26 cellular contexts compared by ENCODE assay signal in genomic region chr20:43461894-43462293, GRCh38. TPM values are rescaled to one million over a fixed set of nuclear protein-coding genes. Genes with fewer than 3 reads are reported as not detected.
A peak's percentile ranks its signal among the peaks of the same experiment; 100 is the strongest.
DNase-seq lines count a peak whose midpoint lies in the region; ATAC-seq lines count a peak whose summit lies in the region.
"Had no signal": no experiment of that assay in that cellular context is flagged by ENCODE, and none has a peak within 500 bp of the region (broad histone marks: within the 10 kb centered on the region; RNA-seq: fewer than 3 reads in every experiment).

No MANE protein-coding gene starts in this region.

- H4K91ac ChIP-seq in mesenchymal stem cell (ENCODE audit: low read length), result no peak overlapping the region

- H3K4ac ChIP-seq in mesenchymal stem cell (ENCODE audit: low read depth in 1 of 2, low read length in 2 of 2), result no peak overlapping the region

- peaks cover 5% of the 10 kb centered on the region for H3K4me1 ChIP-seq in mesenchymal stem cell (ENCODE audit: control insufficient read depth, insufficient read depth, low read depth, low read length)

- 96% methylated on average over 2 of the region's 2 CpGs for WGBS in mesenchymal stem cell

- no peak overlapping the region for H4K8ac ChIP-seq in mesenchymal stem cell (ENCODE audit: low read length)

- no peak overlapping the region for H3K4me3 ChIP-seq in mesenchymal stem cell (ENCODE audit: insufficient read depth in 1 of 2, low read depth in 1 of 2, low read length in 2 of 2)
- H3K4me3 ChIP-seq: gastroesophageal sphincter, upper lobe of right lung had no signal

- peak overlapping the region; percentile 55 for H3K27ac Mint-ChIP-seq in activated naive CD4-positive, alpha-beta T cell treated with anti-CD3 and anti-CD28 coated beads, Interleukin-2, amount 50 U/mL, for 24 hours
- no peak overlapping the region for H3K27ac Mint-ChIP-seq in activated T-helper 1 cell treated with anti-CD3 and anti-CD28 coated beads, Interleukin-12 subunit alpha, Interleukin-12 subunit beta, Interleukin-2, Interleukin-4 antibody, amounts not matched to agents 30 ng/mL and 10 ng/mL and 1 ng/mL, durations not matched to agents 14 hours and 24 hours and 36 hours
- no peak overlapping the region for H3K27ac Mint-ChIP-seq in natural killer cell treated with Interleukin-12 subunit alpha and Interleukin-12 subunit beta and Interleukin-15 and Interleukin-18, amount 100 ng/mL, for 72 hours
- H3K27ac Mint-ChIP-seq: activated CD4-positive, alpha-beta T cell treated with anti-CD3 and anti-CD28 coated beads, Interleukin-2, amount 10 ng/mL, durations not matched to agents 24 days and 14 days; dendritic cell treated with granulocyte-macrophage colony-stimulating factor and Interleukin-4, amounts not matched to agents 40 ng/mL and 50 ng/mL, for 4 days had no signal

- H3K27ac ChIP-seq in mesenchymal stem cell (ENCODE audit: low read length, poor library complexity, severe bottlenecking), result no peak overlapping the region
- H3K27ac ChIP-seq: gastroesophageal sphincter, upper lobe of right lung had no signal

- no peak overlapping the region for H2BK5ac ChIP-seq in mesenchymal stem cell (ENCODE audit: low read depth, low read length, poor library complexity, severe bottlenecking)

- no peaks in the 10 kb centered on the region for H3K27me3 ChIP-seq in mesenchymal stem cell (ENCODE audit: control insufficient read depth in 1 of 2, insufficient read depth in 1 of 2, low read length in 2 of 2)
- H3K27me3 ChIP-seq: gastroesophageal sphincter, upper lobe of right lung had no signal

- no peak for ATAC-seq in natural killer cell treated with Interleukin-12 subunit alpha and Interleukin-12 subunit beta and Interleukin-15 and Interleukin-18, amount 100 ng/mL, for 72 hours
- ATAC-seq in HG03097 (IDR thresholded peaks at IDR 0.05; ENCODE audit: low FRiP score, unreplicated experiment), result no peak
- ATAC-seq: gastroesophageal sphincter, left ventricle myocardium superior, upper lobe of right lung had no signal

- no peaks in the 10 kb centered on the region for H3K9me3 ChIP-seq in mesenchymal stem cell (ENCODE audit: control insufficient read depth, low read length)
- H3K9me3 ChIP-seq: gastroesophageal sphincter, upper lobe of right lung had no signal

- H3K79me1 ChIP-seq in mesenchymal stem cell (replicated peaks; ENCODE audit: low read length, poor library complexity, severe bottlenecking), result peaks cover 14% of the 10 kb centered on the region

- no peak overlapping the region for H2BK12ac ChIP-seq in mesenchymal stem cell (ENCODE audit: low read length in 2 of 2)

- H2AFZ ChIP-seq in mesenchymal stem cell (ENCODE audit: low read depth, low read length), result no peak overlapping the region

- H3K9me3 Mint-ChIP-seq in activated naive CD4-positive, alpha-beta T cell treated with anti-CD3 and anti-CD28 coated beads, Interleukin-2, amount 50 U/mL, for 24 hours, result no peaks in the 10 kb centered on the region
- H3K9me3 Mint-ChIP-seq in activated T-helper 1 cell treated with anti-CD3 and anti-CD28 coated beads, Interleukin-12 subunit alpha, Interleukin-12 subunit beta, Interleukin-2, Interleukin-4 antibody, amounts not matched to agents 30 ng/mL and 10 ng/mL and 1 ng/mL, durations not matched to agents 14 hours and 24 hours and 36 hours, result no peaks in the 10 kb centered on the region
- no peaks in the 10 kb centered on the region for H3K9me3 Mint-ChIP-seq in natural killer cell treated with Interleukin-12 subunit alpha and Interleukin-12 subunit beta and Interleukin-15 and Interleukin-18, amount 100 ng/mL, for 72 hours
- H3K9me3 Mint-ChIP-seq: activated CD4-positive, alpha-beta T cell treated with anti-CD3 and anti-CD28 coated beads, Interleukin-2, amount 10 ng/mL, durations not matched to agents 24 days and 14 days; dendritic cell treated with granulocyte-macrophage colony-stimulating factor and Interleukin-4, amounts not matched to agents 40 ng/mL and 50 ng/mL, for 4 days; H9 had no signal

- H2BK120ac ChIP-seq in mesenchymal stem cell (ENCODE audit: low read depth, low read length), result no peak overlapping the region

- H3K4me1 Mint-ChIP-seq in activated naive CD4-positive, alpha-beta T cell treated with anti-CD3 and anti-CD28 coated beads, Interleukin-2, amount 50 U/mL, for 24 hours, result peaks cover 61% of the 10 kb centered on the region
- H3K4me1 Mint-ChIP-seq in activated T-helper 1 cell treated with anti-CD3 and anti-CD28 coated beads, Interleukin-12 subunit alpha, Interleukin-12 subunit beta, Interleukin-2, Interleukin-4 antibody, amounts not matched to agents 30 ng/mL and 10 ng/mL and 1 ng/mL, durations not matched to agents 14 hours and 24 hours and 36 hours (ENCODE audit: low read depth), result peaks cover 46% of the 10 kb centered on the region
- peaks cover 35 to 38% of the 10 kb centered on the region in 2 donors for H3K4me1 Mint-ChIP-seq in natural killer cell treated with Interleukin-12 subunit alpha and Interleukin-12 subunit beta and Interleukin-15 and Interleukin-18, amount 100 ng/mL, for 72 hours (ENCODE audit: low read depth in 2 of 2)

- H3K27me3 Mint-ChIP-seq in activated naive CD4-positive, alpha-beta T cell treated with anti-CD3 and anti-CD28 coated beads, Interleukin-2, amount 50 U/mL, for 24 hours, result no peaks in the 10 kb centered on the region
- no peaks in the 10 kb centered on the region for H3K27me3 Mint-ChIP-seq in activated T-helper 1 cell treated with anti-CD3 and anti-CD28 coated beads, Interleukin-12 subunit alpha, Interleukin-12 subunit beta, Interleukin-2, Interleukin-4 antibody, amounts not matched to agents 30 ng/mL and 10 ng/mL and 1 ng/mL, durations not matched to agents 14 hours and 24 hours and 36 hours (ENCODE audit: insufficient read depth)
- H3K27me3 Mint-ChIP-seq in natural killer cell treated with Interleukin-12 subunit alpha and Interleukin-12 subunit beta and Interleukin-15 and Interleukin-18, amount 100 ng/mL, for 72 hours, result no peaks in the 10 kb centered on the region
- H3K27me3 Mint-ChIP-seq: activated CD4-positive, alpha-beta T cell treated with anti-CD3 and anti-CD28 coated beads, Interleukin-2, amount 10 ng/mL, durations not matched to agents 24 days and 14 days; dendritic cell treated with granulocyte-macrophage colony-stimulating factor and Interleukin-4, amounts not matched to agents 40 ng/mL and 50 ng/mL, for 4 days had no signal

- no peak overlapping the region for H2BK15ac ChIP-seq in mesenchymal stem cell (ENCODE audit: low read depth, poor library complexity, severe bottlenecking)

- intact Hi-C loops in activated T-helper 1 cell treated with anti-CD3 and anti-CD28 coated beads, Interleukin-12 subunit alpha, Interleukin-12 subunit beta, Interleukin-2, Interleukin-4 antibody, amounts not matched to agents 30 ng/mL and 10 ng/mL and 1 ng/mL, durations not matched to agents 14 hours and 24 hours and 36 hours (cut with micrococcal nuclease), result no loop called here

- DNase-seq in activated naive CD4-positive, alpha-beta T cell treated with Interleukin-2 at 50 U/mL for 16 hours, result no peak
- no peak for DNase-seq in activated T-helper 1 cell treated with anti-CD3 and anti-CD28 coated beads, Interleukin-12 subunit alpha, Interleukin-12 subunit beta, Interleukin-2, Interleukin-4 antibody, amounts not matched to agents 30 ng/mL and 10 ng/mL and 1 ng/mL, durations not matched to agents 14 hours and 24 hours and 36 hours (ENCODE audit: low spot score)
- DNase-seq in mesenchymal stem cell (no peak), cerebellum (ENCODE audit: low spot score) (no peak), amniotic stem cell (lab: John Stamatoyannopoulos, UW) (no peak)
- no peak for DNase-seq in natural killer cell treated with Interleukin-12 subunit alpha and Interleukin-12 subunit beta and Interleukin-15 and Interleukin-18, amount 100 ng/mL, for 72 hours (ENCODE audit: low spot score)
- DNase-seq: ACHN; activated CD4-positive, alpha-beta T cell treated with anti-CD3 and anti-CD28 coated beads, Interleukin-2, amount 10 ng/mL, durations not matched to agents 24 days and 14 days; activated CD8-positive, alpha-beta memory T cell treated with anti-CD3 and anti-CD28 coated beads, Interleukin-2, amount 50 U/mL, for 4 hours; activated gamma-delta T cell treated with Interleukin-2 at 50 U/mL for 16 hours; aorta; caudate nucleus; COR-L47; DMS79 treated with DMSO at 0.1 percent for 48 hours; H9; left ventricle myocardium superior; NCI-H1048; NCI-H1930; NCI-H526 treated with DMSO at 0.1 percent for 48 hours; RPMI8226; substantia nigra; upper lobe of right lung had no signal

- no peak overlapping the region for H2AK5ac ChIP-seq in mesenchymal stem cell (ENCODE audit: low read length, severe bottlenecking)

- H3K14ac ChIP-seq in mesenchymal stem cell (ENCODE audit: low read length in 2 of 2), result no peak overlapping the region

- peaks cover 39% of the 10 kb centered on the region for H3K36me3 Mint-ChIP-seq in activated naive CD4-positive, alpha-beta T cell treated with anti-CD3 and anti-CD28 coated beads, Interleukin-2, amount 50 U/mL, for 24 hours
- H3K36me3 Mint-ChIP-seq in activated T-helper 1 cell treated with anti-CD3 and anti-CD28 coated beads, Interleukin-12 subunit alpha, Interleukin-12 subunit beta, Interleukin-2, Interleukin-4 antibody, amounts not matched to agents 30 ng/mL and 10 ng/mL and 1 ng/mL, durations not matched to agents 14 hours and 24 hours and 36 hours (ENCODE audit: low read depth), result peaks cover 66% of the 10 kb centered on the region
- H3K36me3 Mint-ChIP-seq in natural killer cell treated with Interleukin-12 subunit alpha and Interleukin-12 subunit beta and Interleukin-15 and Interleukin-18, amount 100 ng/mL, for 72 hours, result peaks cover 44% of the 10 kb centered on the region

- no peak overlapping the region for H3K4me2 ChIP-seq in mesenchymal stem cell (ENCODE audit: low read length, poor library complexity, severe bottlenecking)

- no peak overlapping the region for H3K23ac ChIP-seq in mesenchymal stem cell (ENCODE audit: low read length in 2 of 2)

- H3K9ac ChIP-seq in mesenchymal stem cell (ENCODE audit: low read length), result peak overlapping the region; percentile 52

- H3K18ac ChIP-seq in mesenchymal stem cell (ENCODE audit: low read depth in 1 of 2, low read length in 2 of 2), result no peak overlapping the region

- H3K36me3 ChIP-seq in mesenchymal stem cell (ENCODE audit: control insufficient read depth in 1 of 2, insufficient read depth in 2 of 2, low read depth in 1 of 2, low read length in 2 of 2), result peaks cover 27 to 81% of the 10 kb centered on the region in 2 experiments

- H3K4me3 Mint-ChIP-seq in activated naive CD4-positive, alpha-beta T cell treated with anti-CD3 and anti-CD28 coated beads, Interleukin-2, amount 50 U/mL, for 24 hours, result peak overlapping the region; percentile 57
- H3K4me3 Mint-ChIP-seq in activated T-helper 1 cell treated with anti-CD3 and anti-CD28 coated beads, Interleukin-12 subunit alpha, Interleukin-12 subunit beta, Interleukin-2, Interleukin-4 antibody, amounts not matched to agents 30 ng/mL and 10 ng/mL and 1 ng/mL, durations not matched to agents 14 hours and 24 hours and 36 hours, result peak overlapping the region; percentile 19
- H3K4me3 Mint-ChIP-seq in natural killer cell treated with Interleukin-12 subunit alpha and Interleukin-12 subunit beta and Interleukin-15 and Interleukin-18, amount 100 ng/mL, for 72 hours, result no peak overlapping the region
- H3K4me3 Mint-ChIP-seq: activated CD4-positive, alpha-beta T cell treated with anti-CD3 and anti-CD28 coated beads, Interleukin-2, amount 10 ng/mL, durations not matched to agents 24 days and 14 days; dendritic cell treated with granulocyte-macrophage colony-stimulating factor and Interleukin-4, amounts not matched to agents 40 ng/mL and 50 ng/mL, for 4 days; H9 had no signal

RNA-seq across cellular contexts. Expression of gene SRSF6, which starts 4.2 kb away (rescaled TPM):
- total RNA-seq in activated T-helper 1 cell treated with anti-CD3 and anti-CD28 coated beads, Interleukin-12 subunit alpha, Interleukin-12 subunit beta, Interleukin-2, Interleukin-4 antibody, amounts not matched to agents 30 ng/mL and 10 ng/mL and 1 ng/mL, durations not matched to agents 14 hours and 24 hours and 36 hours, result 207 and 219 TPM in 2 replicates
- 82.7 TPM for polyA plus RNA-seq in mesenchymal stem cell (2013, experiment 1 of 2)
- polyA plus RNA-seq in mesenchymal stem cell (2013, experiment 2 of 2), result 82.2 TPM
- total RNA-seq in cerebellum, result 49.5 TPM
- total RNA-seq in natural killer cell treated with Interleukin-12 subunit alpha and Interleukin-12 subunit beta and Interleukin-15 and Interleukin-18, amount 100 ng/mL, for 72 hours, result 100 to 1,000 TPM; 153 to 164 TPM

RNA-seq across cellular contexts. Expression of gene L3MBTL1, which starts 45.6 kb away (rescaled TPM):
- total RNA-seq in activated T-helper 1 cell treated with anti-CD3 and anti-CD28 coated beads, Interleukin-12 subunit alpha, Interleukin-12 subunit beta, Interleukin-2, Interleukin-4 antibody, amounts not matched to agents 30 ng/mL and 10 ng/mL and 1 ng/mL, durations not matched to agents 14 hours and 24 hours and 36 hours, result 8.7 and 8.9 TPM in 2 replicates
- 2.6 TPM for polyA plus RNA-seq in mesenchymal stem cell (2013, experiment 1 of 2)
- 2.4 TPM for polyA plus RNA-seq in mesenchymal stem cell (2013, experiment 2 of 2)
- total RNA-seq in cerebellum, result 43.2 TPM
- 10 to 100 TPM in 1 of 2 donors, 1 to 10 TPM in 1; 7.0 to 12.9 TPM for total RNA-seq in natural killer cell treated with Interleukin-12 subunit alpha and Interleukin-12 subunit beta and Interleukin-15 and Interleukin-18, amount 100 ng/mL, for 72 hours
